In the genomic region with DNA sequence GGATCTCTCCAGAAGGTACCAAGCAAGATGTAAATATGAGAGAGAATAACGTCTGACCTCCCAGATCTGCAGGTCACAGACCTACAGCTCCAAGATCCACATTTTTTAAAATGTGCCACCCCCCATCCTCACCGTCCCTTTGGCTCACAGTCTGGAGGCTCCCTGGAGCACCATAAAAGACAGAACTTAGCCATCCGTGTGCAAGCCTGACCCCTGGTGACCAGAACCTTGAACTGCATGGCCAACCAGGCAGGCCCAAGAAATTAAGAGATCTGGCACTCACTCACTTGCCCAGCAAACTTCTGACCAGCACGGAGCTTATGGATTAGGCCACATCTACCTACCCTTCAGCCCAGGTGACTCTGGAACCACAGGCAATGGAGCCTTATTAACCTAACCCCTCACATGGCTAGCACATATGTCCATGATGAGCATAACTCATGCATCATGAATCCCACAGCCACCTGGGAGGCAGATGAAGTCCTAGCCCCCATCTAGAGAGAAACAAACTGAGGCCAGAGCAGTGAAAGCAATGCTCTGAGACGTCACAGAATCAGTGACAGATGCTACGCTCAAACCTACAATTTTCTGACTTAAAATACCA, we compare ENCODE assay signal across 8 cellular contexts.
A peak's percentile ranks its signal among the peaks of the same experiment; 100 is the strongest.
DNase-seq lines count a peak whose midpoint lies in the region; ATAC-seq and TF ChIP-seq lines count a peak whose summit lies in the region.

No MANE protein-coding gene starts in this region.

- H3K4me3 ChIP-seq in MG63, result no peak overlapping the region
- H3K4me3 ChIP-seq in astrocyte of the spinal cord (ENCODE audit: low read depth, low read length), result no peak overlapping the region

- no peaks in the 10 kb centered on the region for H3K36me3 ChIP-seq in MG63

- H3K9me3 ChIP-seq in MG63, result no peaks in the 10 kb centered on the region

- ATAC-seq in HG03439 (IDR thresholded peaks at IDR 0.05; ENCODE audit: unreplicated experiment), result no peak

- in situ Hi-C loops in astrocyte of the spinal cord (cut with HindIII; ENCODE audit: low sequenced_read_pairs), result no loop called here

- TF ChIP-seq CTCF in astrocyte of the spinal cord (IDR thresholded peaks at IDR 0.05; ENCODE audit: low read depth, low read length), result peak; percentile 98

- DNase-seq in EH (ENCODE audit: low read depth) (peak; percentile 71), MG63 (peak; percentile 49), T-helper 22 cell (ENCODE audit: low read depth) (peak; percentile 33), astrocyte of the spinal cord (ENCODE audit: low read depth, low spot score) (peak; percentile 80), iPS DF 19.7 (ENCODE audit: low read depth, low spot score) (peak; percentile 23), mesenteric fat pad (ENCODE audit: low spot score) (no peak)
- peak; percentile 73 for DNase-seq in stimulated activated CD4-positive, alpha-beta T cell treated with anti-CD3 and anti-CD28 coated beads, Interleukin-12 subunit alpha, Interleukin-12 subunit beta, amount 100 ng/mL, for 4 hours

- H3K27me3 ChIP-seq in MG63, result no peaks in the 10 kb centered on the region
